27 cellular contexts compared by ENCODE assay signal in genomic region chr1:100582943-100583342, GRCh38. TPM values are rescaled to one million over a fixed set of nuclear protein-coding genes. Genes with fewer than 3 reads are reported as not detected.
DNase-seq lines count a peak whose midpoint lies in the region; ATAC-seq and TF ChIP-seq lines count a peak whose summit lies in the region.
"Had no signal": no experiment of that assay in that cellular context is flagged by ENCODE, and none has a peak within 500 bp of the region (broad histone marks: within the 10 kb centered on the region; RNA-seq: fewer than 3 reads in every experiment).

No MANE protein-coding gene starts in this region.

- WGBS in ovary, 3 donors: 12 to 17% (median 17%) methylated on average over 2 of the region's 2 CpGs
- 57% methylated on average over 2 of the region's 2 CpGs for WGBS in suprapubic skin

- H3K27ac ChIP-seq in left ventricle myocardium inferior (replicated peaks) (no peak overlapping the region), ovary (peak overlapping the region in 1 of 2 donors; percentile 4), suprapubic skin (no peak overlapping the region)
- H3K27ac ChIP-seq: BLaER1 treated with 17β-estradiol and CSF1 and Interleukin-3, amounts not matched to agents 10 nM and 100 nM; SJCRH30 had no signal

- ATAC-seq in Right ventricle myocardium inferior (peak; percentile 75), left ventricle myocardium superior (peak; percentile 88)
- ATAC-seq: GM12878, HCT116, Panc1 had no signal

- TF ChIP-seq EP300 in ovary (IDR thresholded peaks at IDR 0.05): no peak
- no peak for TF ChIP-seq EP300 in suprapubic skin (IDR thresholded peaks at IDR 0.05)

- CTCF ChIA-PET in GM10248 (lab: Yijun Ruan, JAX): no interaction called here

- TF ChIP-seq POLR2A in ovary (IDR thresholded peaks at IDR 0.05) (no peak), suprapubic skin (IDR thresholded peaks at IDR 0.05) (no peak)

- H3K9me3 ChIP-seq in left ventricle myocardium inferior (replicated peaks) (no peaks in the 10 kb centered on the region), ovary (no peaks in the 10 kb centered on the region), suprapubic skin (no peaks in the 10 kb centered on the region)
- H3K9me3 ChIP-seq: Caco-2 had no signal

- TF ChIP-seq CTCF in left ventricle myocardium inferior (IDR thresholded peaks at IDR 0.05; ENCODE audit: borderline replicate concordance) (no peak), ovary (IDR thresholded peaks at IDR 0.05) (no peak), GM10248 (IDR thresholded peaks at IDR 0.05; ENCODE audit: control extremely low read depth, extremely low read depth, low read depth, missing control alignments) (no peak), suprapubic skin (IDR thresholded peaks at IDR 0.05) (no peak)

- H3K4me3 ChIP-seq in left ventricle myocardium inferior (no peak overlapping the region), ovary (no peak overlapping the region), suprapubic skin (no peak overlapping the region)
- H3K4me3 ChIP-seq: BLaER1 treated with 17β-estradiol and CSF1 and Interleukin-3, amounts not matched to agents 10 nM and 100 nM; GM12878; SJCRH30 had no signal

- intact Hi-C loops in Right ventricle myocardium inferior (cut with DNase I) (no loop called here), left ventricle myocardium inferior (cut with micrococcal nuclease) (loop anchor here (2.0 kb wide), 1 partner anchor 56 kb away; no protein-coding TSS in a partner anchor), left ventricle myocardium superior (cut with micrococcal nuclease) (no loop called here), ovary (cut with DNase I) (loop anchor here in 1 of 4 donors (10.0 kb wide), 1 partner anchor 48 kb away; the partner anchor contains the start of gene GPR88)

- POLR2A ChIA-PET in GM10248 (lab: Yijun Ruan, JAX): no interaction called here

- DNase-seq in Right ventricle myocardium inferior (ENCODE audit: missing footprints) (no peak), left ventricle myocardium inferior (no peak), left ventricle myocardium superior (no peak), ovary (peak in 3 of 5 donors; percentile 16 to 49 (median 40)), GM10248 (ENCODE audit: extremely low spot score) (no peak), NCI-H1092 treated with DMSO at 0.1 percent for 48 hours (lab: John Stamatoyannopoulos, UW) (no peak), islet precursor cell (no peak), suprapubic skin (ENCODE audit: low spot score in 2 of 2) (no peak)
- DNase-seq: 8988T; Caco-2; CD4-positive, alpha-beta memory T cell; DMS 273 treated with DMSO at 0.1 percent for 48 hours; DMS79 treated with DMSO at 0.1 percent for 48 hours; Karpas-422; MV-4-11; NCI-H1417; NCI-H1694 treated with DMSO at 0.1 percent for 48 hours; NCI-H2081 treated with DMSO at 0.1 percent for 48 hours; NCI-H2171 treated with DMSO at 0.1 percent for 48 hours; NCI-H524 treated with DMSO at 0.1 percent for 48 hours; NCI-H82; SJCRH30 had no signal

- H3K4me1 ChIP-seq in left ventricle myocardium inferior (peaks cover 24% of the 10 kb centered on the region), ovary (ENCODE audit: insufficient read depth) (peaks cover 12% of the 10 kb centered on the region), suprapubic skin (no peaks in the 10 kb centered on the region)

- no peaks in the 10 kb centered on the region for H3K36me3 ChIP-seq in left ventricle myocardium inferior
- no peaks in the 10 kb centered on the region for H3K36me3 ChIP-seq in ovary
- no peaks in the 10 kb centered on the region for H3K36me3 ChIP-seq in suprapubic skin
- H3K36me3 ChIP-seq: BLaER1 treated with 17β-estradiol and CSF1 and Interleukin-3, amounts not matched to agents 10 nM and 100 nM; SJCRH30 had no signal

- H3K27me3 ChIP-seq in left ventricle myocardium inferior (ENCODE audit: low read depth): no peaks in the 10 kb centered on the region
- no peaks in the 10 kb centered on the region for H3K27me3 ChIP-seq in ovary
- no peaks in the 10 kb centered on the region for H3K27me3 ChIP-seq in suprapubic skin
- H3K27me3 ChIP-seq: BLaER1 treated with 17β-estradiol and CSF1 and Interleukin-3, amounts not matched to agents 10 nM and 100 nM; SJCRH30 had no signal

RNA-seq across cellular contexts. Expression of gene GPR88, which starts 45.0 kb away (rescaled TPM):
- total RNA-seq in Right ventricle myocardium inferior: not detected
- total RNA-seq in left ventricle myocardium inferior: not detected
- not detected for total RNA-seq in left ventricle myocardium superior
- 1 to 10 TPM in 5 of 7 donors, under 1 TPM in 2; 0.46 to 9.3 (median 3.1) TPM for total RNA-seq in ovary
- 1 to 10 TPM in 1 of 2 donors, under 1 TPM in 1; 0.32 to 1.3 TPM for polyA plus RNA-seq in ovary
- total RNA-seq in suprapubic skin: not detected
- total RNA-seq: Caco-2, M059J, SJCRH30 had no signal
- polyA plus RNA-seq: CD4-positive, alpha-beta memory T cell had no signal

Comparison
In these comparisons a context has a peak if more than half of its experiments do, and no peak if none do; other contexts are left out.
1. DNase-seq: peak in ovary (3 of 5); none in Right ventricle myocardium inferior (single experiment), left ventricle myocardium inferior (single experiment), left ventricle myocardium superior (single experiment), GM10248 (single experiment), NCI-H1092 treated with DMSO at 0.1 percent for 48 hours (single experiment), islet precursor cell (single experiment) and suprapubic skin (0 of 2).